15 cellular contexts compared by ENCODE assay signal in the genomic region with DNA sequence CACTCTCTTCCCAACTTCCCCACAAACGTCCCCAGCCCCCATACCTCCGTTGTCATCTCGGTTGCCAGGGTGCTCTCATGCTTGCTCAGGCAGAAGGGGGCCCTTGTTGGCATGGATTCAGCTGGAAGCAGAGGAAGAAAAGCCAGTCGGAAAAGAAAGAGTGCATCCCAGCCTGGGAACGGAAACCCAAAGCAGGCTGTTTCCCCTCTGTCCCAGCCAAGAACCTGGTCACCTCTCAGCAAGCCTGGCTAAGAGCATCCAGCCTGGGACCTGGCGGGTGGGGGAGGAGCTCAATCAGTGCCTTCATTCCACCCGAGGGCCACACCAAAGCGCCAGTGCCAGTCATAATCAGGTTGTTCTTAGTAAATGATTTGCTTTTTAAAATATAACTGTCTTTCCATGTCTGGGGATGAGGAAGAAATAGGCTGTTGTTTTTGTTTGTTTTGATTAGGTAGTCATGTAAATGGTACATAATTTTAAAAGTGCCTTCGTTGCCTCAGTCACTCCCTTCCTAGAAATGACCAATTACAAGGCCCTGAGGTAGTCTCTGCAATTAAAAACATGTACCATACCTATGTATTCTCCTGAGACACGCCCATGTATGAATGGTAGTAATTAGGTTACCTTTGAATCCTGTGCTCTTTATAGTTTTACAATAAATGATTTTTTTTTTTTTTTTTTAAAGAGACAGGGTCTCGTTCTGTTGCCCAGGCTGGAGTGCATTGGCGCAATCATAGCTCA. TPM values are rescaled to one million over a fixed set of nuclear protein-coding genes. Genes with fewer than 3 reads are reported as not detected.
DNase-seq lines count a peak whose midpoint lies in the region; ATAC-seq, FAIRE-seq and TF ChIP-seq lines count a peak whose summit lies in the region.
"Had no signal": no experiment of that assay in that cellular context is flagged by ENCODE, and none has a peak within 500 bp of the region (broad histone marks: within the 10 kb centered on the region; RNA-seq: fewer than 3 reads in every experiment).

No MANE protein-coding gene starts in this region.

- no peak for TF ChIP-seq POLR2A in H54 (IDR thresholded peaks at IDR 0.05; ENCODE audit: low read depth, low read length)

- H3K4me1 ChIP-seq in skeletal muscle tissue (ENCODE audit: control insufficient read depth in 3 of 3, insufficient read depth in 3 of 3, low read length in 3 of 3) (peaks cover 65 to 72% (median 68%) of the 10 kb centered on the region in 3 donors), PC-3 (ENCODE audit: insufficient read depth, low read length) (no peaks in the 10 kb centered on the region)

- no peaks in the 10 kb centered on the region for H3K9me2 ChIP-seq in PC-3 (replicated peaks; ENCODE audit: low read length)

- no peak overlapping the region for H3K4me2 ChIP-seq in PC-3 (ENCODE audit: low read length)

- H3K27ac ChIP-seq in coronary artery = peak overlapping the region; percentile 24 to 38
- H3K27ac ChIP-seq in skeletal muscle tissue (ENCODE audit: low read depth, low read length) = peak overlapping the region; percentile 1
- no peak overlapping the region for H3K27ac ChIP-seq in PC-3 (ENCODE audit: low read length)

- H3K4me3 ChIP-seq in coronary artery (peak overlapping the region; percentile 17), skeletal muscle tissue (ENCODE audit: low read length in 3 of 3) (no peak overlapping the region), PC-3 (ENCODE audit: low read length) (no peak overlapping the region)
- H3K4me3 ChIP-seq: GM12878, spleen had no signal

- FAIRE-seq in H54 (lab: Jason Lieb, UNC) = no peak
- FAIRE-seq: GM12878 had no signal

- TF ChIP-seq CTCF in coronary artery (IDR thresholded peaks at IDR 0.05) = no peak
- TF ChIP-seq CTCF in PC-3 (conservative IDR thresholded peaks at IDR 0.05; ENCODE audit: low read depth, low read length) = no peak

- DNase-seq in NCI-H446 treated with DMSO at 0.1 percent for 48 hours (lab: John Stamatoyannopoulos, UW) = peak; percentile 66
- no peak for DNase-seq in coronary artery (ENCODE audit: low spot score)
- no peak for DNase-seq in left lobe of liver (ENCODE audit: low spot score)
- no peak for DNase-seq in H54 (ENCODE audit: insufficient read length, low spot score)
- no peak for DNase-seq in SW480 (ENCODE audit: low spot score)
- no peak for DNase-seq in PC-3
- DNase-seq: activated CD4-positive, alpha-beta T cell treated with anti-CD3 and anti-CD28 coated beads, Interleukin-2, amount 50 U/mL, for 1 hour; activated naive CD4-positive, alpha-beta T cell; Caco-2; NCI-H2107; spleen had no signal

- H2AFZ ChIP-seq in PC-3 (ENCODE audit: low read length) = no peak overlapping the region

- intact Hi-C loops in PC-3 (cut with micrococcal nuclease) = no loop called here

- H3K36me3 ChIP-seq in skeletal muscle tissue (ENCODE audit: control insufficient read depth in 3 of 3, insufficient read depth in 3 of 3, low read length in 3 of 3) = no peaks in the 10 kb centered on the region
- H3K36me3 ChIP-seq in PC-3 (ENCODE audit: low read depth, low read length) = no peaks in the 10 kb centered on the region; the same call in 1 of the 2 replicates

- H3K9ac ChIP-seq in skeletal muscle tissue (ENCODE audit: low read depth in 1 of 3, low read length in 3 of 3) (peak overlapping the region in 1 of 3 donors; percentile 52), PC-3 (ENCODE audit: low read length) (no peak overlapping the region)

- no TSS peak for BruUV-seq in PC-3 (replicated peaks; lab: Mats Ljungman, UMichigan)

- H4K20me1 ChIP-seq in PC-3 (ENCODE audit: low read length) = peaks cover 24% of the 10 kb centered on the region

- H3F3A ChIP-seq in PC-3 (ENCODE audit: low read length, unreplicated experiment) = no peaks in the 10 kb centered on the region

- no peaks in the 10 kb centered on the region for H3K27me3 ChIP-seq in skeletal muscle tissue (ENCODE audit: control insufficient read depth in 3 of 3, insufficient read depth in 3 of 3, low read length in 3 of 3)
- H3K27me3 ChIP-seq in PC-3 (ENCODE audit: low read length) = no peaks in the 10 kb centered on the region
- H3K27me3 ChIP-seq: spleen had no signal

- POLR2A ChIA-PET in PC-3 (lab: Charles Lee; ENCODE audit: unreplicated experiment) = no interaction called here

- H3K79me2 ChIP-seq in PC-3 (ENCODE audit: low read length) = peaks cover 89% of the 10 kb centered on the region

- ATAC-seq in left lobe of liver (peak; percentile 7), GM18858 (IDR thresholded peaks at IDR 0.05; ENCODE audit: unreplicated experiment) (no peak), PC-3 (no peak)
- ATAC-seq: esophagus mucosa, GM12878 had no signal

- H3K9me3 ChIP-seq in skeletal muscle tissue (ENCODE audit: control insufficient read depth in 3 of 3, low read length in 3 of 3) (no peaks in the 10 kb centered on the region), PC-3 (ENCODE audit: low read length) (no peaks in the 10 kb centered on the region)
- H3K9me3 ChIP-seq: Caco-2, spleen had no signal

- CTCF ChIA-PET in PC-3 (lab: Charles Lee) = no interaction called here

RNA-seq across cellular contexts. Expression of a gene that starts 21.1 kb away (rescaled TPM):
- total RNA-seq in left lobe of liver (24.4 TPM), skeletal muscle tissue (24.0 TPM), PC-3 (2014; rRNA removed) (68.8 and 91.1 TPM in 2 replicates)
